17 cellular contexts compared by ENCODE assay signal in the genomic region with DNA sequence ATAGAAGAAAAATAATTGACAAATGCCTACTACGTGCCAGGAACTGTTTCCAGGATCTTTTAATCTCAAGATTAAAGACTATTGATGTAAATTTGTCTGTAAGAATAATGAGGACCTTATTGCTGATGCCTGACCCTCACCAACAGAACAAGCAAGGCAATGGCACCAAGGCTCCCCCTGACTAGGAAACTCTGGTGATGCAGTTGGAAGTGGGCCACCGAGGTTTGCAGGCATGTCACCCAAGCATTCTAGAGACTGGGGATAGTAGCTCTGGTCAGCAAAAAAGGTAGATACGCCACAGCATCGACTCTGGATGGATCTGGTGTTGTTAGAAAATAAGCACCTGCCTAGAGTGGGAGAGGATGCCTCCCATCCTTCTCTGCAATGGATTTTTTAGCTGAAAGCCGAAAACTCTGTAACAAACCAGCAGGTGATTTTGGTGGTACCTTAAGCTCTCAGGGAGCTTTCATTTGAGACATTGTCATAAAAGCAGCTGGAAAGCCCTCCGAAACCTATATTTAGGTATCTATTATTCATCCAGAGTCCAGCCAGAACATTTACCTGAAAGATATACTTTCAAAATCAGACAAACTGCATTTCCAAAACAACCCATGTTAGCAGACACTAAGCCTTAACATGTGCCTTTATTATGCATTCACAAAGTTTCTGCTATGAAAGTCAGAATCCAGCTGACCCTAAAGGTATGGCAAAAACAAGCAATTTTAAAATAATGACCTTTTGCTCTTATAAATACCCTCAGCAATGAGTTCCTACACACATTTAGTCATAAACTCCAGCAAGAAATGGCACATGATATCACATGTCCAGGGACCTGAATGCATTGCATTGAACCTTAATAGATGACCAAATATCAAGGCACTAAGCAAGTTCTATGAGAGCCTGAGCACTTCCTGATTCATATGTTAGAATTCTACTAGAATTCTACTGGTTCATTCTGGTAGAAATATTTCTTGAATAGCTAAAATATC.
DNase-seq lines count a peak whose midpoint lies in the region; FAIRE-seq and TF ChIP-seq lines count a peak whose summit lies in the region.
"Had no signal": no experiment of that assay in that cellular context is flagged by ENCODE, and none has a peak within 500 bp of the region (broad histone marks: within the 10 kb centered on the region; RNA-seq: fewer than 3 reads in every experiment).

No MANE protein-coding gene starts in this region.

- peaks cover 45% of the 10 kb centered on the region for H3K4me1 Mint-ChIP-seq in nephron
- H3K4me1 Mint-ChIP-seq in type B pancreatic cell (ENCODE audit: unreplicated experiment): peaks cover 39% of the 10 kb centered on the region
- H3K4me1 Mint-ChIP-seq: stimulated activated effector memory CD8-positive, alpha-beta T cell treated with anti-CD3 and anti-CD28 coated beads, Interleukin-12 subunit alpha, Interleukin-12 subunit beta, amount 100 ng/mL, for 72 hours had no signal

- intact Hi-C loops in head of caudate nucleus (cut with DNase I): loop anchor here (5.0 kb wide), 1 partner anchor 43 kb away; no protein-coding TSS in a partner anchor

- no peak for FAIRE-seq in GM12891 (lab: Jason Lieb, UNC)

- TF ChIP-seq CTCF in nephron (IDR thresholded peaks at IDR 0.05; ENCODE audit: unreplicated experiment in 3 of 3) (no peak), type B pancreatic cell (conservative IDR thresholded peaks at IDR 0.05) (no peak)

- no peak for TF ChIP-seq POLR2A in GM12891 (IDR thresholded peaks at IDR 0.05; ENCODE audit: low read depth, low read length)

- H3K9me3 Mint-ChIP-seq in nephron (no peaks in the 10 kb centered on the region), type B pancreatic cell (no peaks in the 10 kb centered on the region)
- H3K9me3 Mint-ChIP-seq: stimulated activated effector memory CD8-positive, alpha-beta T cell treated with anti-CD3 and anti-CD28 coated beads, Interleukin-12 subunit alpha, Interleukin-12 subunit beta, amount 100 ng/mL, for 72 hours had no signal

- H3K4me3 Mint-ChIP-seq in nephron: peak overlapping the region; percentile 8 to 90 (median 79)
- peak overlapping the region; percentile 82 for H3K4me3 Mint-ChIP-seq in type B pancreatic cell
- H3K4me3 Mint-ChIP-seq: activated naive CD8-positive, alpha-beta T cell; stimulated activated effector memory CD8-positive, alpha-beta T cell treated with anti-CD3 and anti-CD28 coated beads, Interleukin-12 subunit alpha, Interleukin-12 subunit beta, amount 100 ng/mL, for 72 hours had no signal

- H3K27me3 Mint-ChIP-seq in nephron (ENCODE audit: low read depth) (no peaks in the 10 kb centered on the region), type B pancreatic cell (no peaks in the 10 kb centered on the region)

- peak; percentile 28 for DNase-seq in NCI-H2029 (lab: John Stamatoyannopoulos, UW)
- no peak for DNase-seq in NCI-H2029 treated with DMSO at 0.1 percent for 48 hours (lab: John Stamatoyannopoulos, UW)
- peak in 34 of 42 donors; percentile 11 to 67 (median 42) for DNase-seq in head of caudate nucleus
- no peak for DNase-seq in type B pancreatic cell (ENCODE audit: extremely low spot score, unreplicated experiment)
- DNase-seq in NCI-H187 (lab: John Stamatoyannopoulos, UW): no peak
- DNase-seq in GM12891 (ENCODE audit: insufficient read length, low spot score): no peak
- DNase-seq in NCI-H1930 (lab: John Stamatoyannopoulos, UW): no peak
- DNase-seq: activated CD4-positive, alpha-beta T cell treated with anti-CD3 and anti-CD28 coated beads, Interleukin-2, amount 50 U/mL, for 48 hours; activated T-cell treated with anti-CD3 and anti-CD28 coated beads, Interleukin-2, amount 50 U/mL, for 48 hours; NCI-H1694 treated with DMSO at 0.1 percent for 48 hours; NCI-H524; SHP77 treated with DMSO at 0.1 percent for 48 hours; WERI-Rb-1 had no signal

- H3K36me3 Mint-ChIP-seq in nephron (ENCODE audit: low read depth) (no peaks in the 10 kb centered on the region), type B pancreatic cell (no peaks in the 10 kb centered on the region)
- H3K36me3 Mint-ChIP-seq: activated naive CD8-positive, alpha-beta T cell; stimulated activated effector memory CD8-positive, alpha-beta T cell treated with anti-CD3 and anti-CD28 coated beads, Interleukin-12 subunit alpha, Interleukin-12 subunit beta, amount 100 ng/mL, for 72 hours had no signal

- H3K27ac Mint-ChIP-seq in nephron (peak overlapping the region in 2 of 3 experiments; percentile 57 to 85), type B pancreatic cell (no peak overlapping the region)
- H3K27ac Mint-ChIP-seq: activated naive CD8-positive, alpha-beta T cell; progenitor cell of endocrine pancreas; stimulated activated effector memory CD8-positive, alpha-beta T cell treated with anti-CD3 and anti-CD28 coated beads, Interleukin-12 subunit alpha, Interleukin-12 subunit beta, amount 100 ng/mL, for 72 hours had no signal

TF ChIP-seq in GM12891, 5 proteins besides CTCF, POLR2A, EP300 and RAD21:
- no peak for TF ChIP-seq TAF1 (IDR thresholded peaks at IDR 0.05; ENCODE audit: low read depth, low read length)
- no peak for TF ChIP-seq SPI1 (IDR thresholded peaks at IDR 0.05; ENCODE audit: low read depth, low read length)
- no peak for TF ChIP-seq POU2F2 (IDR thresholded peaks at IDR 0.05; ENCODE audit: low read depth, low read length)
- TF ChIP-seq PAX5 (IDR thresholded peaks at IDR 0.05; ENCODE audit: insufficient read depth, low read length, severe bottlenecking): no peak
- no peak for TF ChIP-seq POLR2AphosphoS5 (IDR thresholded peaks at IDR 0.05; ENCODE audit: low read depth, low read length)

Comparison
In these comparisons a context has a peak if more than half of its experiments do, and no peak if none do; other contexts are left out.
1. DNase-seq: peak in NCI-H2029 (single experiment) and head of caudate nucleus (34 of 42); none in NCI-H2029 treated with DMSO at 0.1 percent for 48 hours (single experiment), type B pancreatic cell (single experiment), NCI-H187 (0 of 2), GM12891 (single experiment) and NCI-H1930 (0 of 2).